1 cellular context compared by ENCODE assay signal in the genomic region with DNA sequence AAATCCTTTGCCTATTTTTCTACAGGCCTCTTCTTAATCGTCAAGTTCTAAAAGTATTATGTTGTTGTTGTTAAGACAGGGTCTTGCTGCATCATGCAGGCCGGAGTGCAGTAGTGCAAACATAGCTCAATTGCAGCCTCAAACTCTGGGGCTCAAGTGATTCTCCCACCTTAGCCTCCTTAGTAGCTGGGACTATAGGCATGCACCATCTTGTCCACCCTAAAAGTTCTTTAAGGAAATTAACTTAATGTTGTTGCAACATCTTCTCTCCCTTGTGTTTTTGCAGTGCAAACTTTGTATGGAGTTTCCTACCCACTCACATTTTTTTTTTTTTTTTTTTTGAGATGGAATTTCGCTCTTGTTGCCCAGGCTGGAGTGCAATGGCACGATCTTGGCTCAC.
TF ChIP-seq lines count a peak whose summit lies in the region.

No MANE protein-coding gene starts in this region.

TF ChIP-seq in GM23338, 12 proteins besides CTCF, POLR2A, EP300 and RAD21 (continued from another document):
- no peak for TF ChIP-seq EZH2 (IDR thresholded peaks at IDR 0.05; ENCODE audit: low read depth, unreplicated experiment)
